In the genomic region with DNA sequence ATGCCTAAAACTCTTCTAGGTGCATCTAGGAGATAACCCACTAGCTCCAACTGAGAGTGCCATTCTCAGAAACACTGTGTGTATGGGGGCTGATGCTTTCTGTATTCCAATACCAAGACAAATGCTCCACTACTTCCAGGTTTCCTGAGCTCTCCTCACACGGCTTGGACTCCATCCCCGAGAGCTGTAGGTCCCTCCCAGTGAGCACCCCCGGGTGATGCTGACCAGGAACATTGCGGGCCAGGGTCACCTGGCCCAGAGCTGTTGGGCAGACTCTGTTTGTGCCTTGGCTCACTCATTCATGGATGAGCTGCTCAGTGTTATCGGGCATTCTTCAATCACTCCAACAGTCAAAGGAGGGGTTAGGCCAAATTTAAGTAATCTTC, we compare ENCODE assay signal across 9 cellular contexts. TPM values are rescaled to one million over a fixed set of nuclear protein-coding genes. Genes with fewer than 3 reads are reported as not detected.
DNase-seq lines count a peak whose midpoint lies in the region; ATAC-seq and TF ChIP-seq lines count a peak whose summit lies in the region.
"Had no signal": no experiment of that assay in that cellular context is flagged by ENCODE, and none has a peak within 500 bp of the region (broad histone marks: within the 10 kb centered on the region; RNA-seq: fewer than 3 reads in every experiment).

No MANE protein-coding gene starts in this region.

- no peaks in the 10 kb centered on the region for H3K9me3 ChIP-seq in MM.1S (replicated peaks; ENCODE audit: insufficient read depth, low read length)
- no peaks in the 10 kb centered on the region for H3K9me3 ChIP-seq in colonic mucosa
- no peaks in the 10 kb centered on the region for H3K9me3 ChIP-seq in naive thymus-derived CD4-positive, alpha-beta T cell (ENCODE audit: control insufficient read depth in 2 of 3, low read length in 3 of 3)

- H3K9me3 Mint-ChIP-seq in naive thymus-derived CD4-positive, alpha-beta T cell, result peaks cover 0 to 2% (median 0%) of the 10 kb centered on the region in 11 donors
- no peaks in the 10 kb centered on the region for H3K9me3 Mint-ChIP-seq in type B pancreatic cell

- H3K27me3 ChIP-seq in MM.1S (replicated peaks; ENCODE audit: insufficient read depth, low read length) (peaks cover 43% of the 10 kb centered on the region), colonic mucosa (no peaks in the 10 kb centered on the region)
- no peaks in the 10 kb centered on the region for H3K27me3 ChIP-seq in naive thymus-derived CD4-positive, alpha-beta T cell (ENCODE audit: control insufficient read depth in 2 of 2, insufficient read depth in 2 of 2, low read length in 2 of 2)

- H3K4me2 ChIP-seq in MM.1S (ENCODE audit: low read depth, low read length), result 0 out of 2 replicates have a peak overlapping the region, but pooled peaks have one; percentile 30

- peaks cover 0 to 48% (median 0%) of the 10 kb centered on the region in 5 donors for H3K27me3 Mint-ChIP-seq in naive thymus-derived CD4-positive, alpha-beta T cell
- no peaks in the 10 kb centered on the region for H3K27me3 Mint-ChIP-seq in type B pancreatic cell

- H3K36me3 Mint-ChIP-seq in naive thymus-derived CD4-positive, alpha-beta T cell, result no peaks in the 10 kb centered on the region
- no peaks in the 10 kb centered on the region for H3K36me3 Mint-ChIP-seq in type B pancreatic cell

- H3K27ac ChIP-seq in MM.1S (ENCODE audit: low read length), result no peak overlapping the region
- peak overlapping the region; percentile 70 for H3K27ac ChIP-seq in colonic mucosa
- H3K27ac ChIP-seq in naive thymus-derived CD4-positive, alpha-beta T cell (ENCODE audit: low read depth, low read length), result no peak overlapping the region

- H3K9me2 ChIP-seq in MM.1S (replicated peaks; ENCODE audit: insufficient read depth, low read length), result no peaks in the 10 kb centered on the region

- H4K20me1 ChIP-seq in MM.1S (ENCODE audit: insufficient read depth, low read length), result no peaks in the 10 kb centered on the region

- peaks cover 34% of the 10 kb centered on the region for H3F3A ChIP-seq in MM.1S (ENCODE audit: insufficient read depth, low read length)

- no peak overlapping the region for H3K4me3 ChIP-seq in MM.1S (ENCODE audit: low read length)
- H3K4me3 ChIP-seq in colonic mucosa, result no peak overlapping the region
- H3K4me3 ChIP-seq in naive thymus-derived CD4-positive, alpha-beta T cell (ENCODE audit: low read length), result no peak overlapping the region

- ATAC-seq in naive thymus-derived CD4-positive, alpha-beta T cell, result no peak
- ATAC-seq in HG02885 (IDR thresholded peaks at IDR 0.05; ENCODE audit: poor library complexity, unreplicated experiment), result no peak
- no peak for ATAC-seq in GM18867 (IDR thresholded peaks at IDR 0.05; ENCODE audit: unreplicated experiment)

- no peaks in the 10 kb centered on the region for H3K79me2 ChIP-seq in MM.1S (ENCODE audit: low read length)

- DNase-seq in MM.1S, result no peak
- DNase-seq in colonic mucosa, result no peak
- no peak for DNase-seq in naive thymus-derived CD4-positive, alpha-beta T cell
- DNase-seq in type B pancreatic cell (ENCODE audit: extremely low spot score, unreplicated experiment), result no peak
- no peak for DNase-seq in medulla oblongata (ENCODE audit: extremely low spot score)
- no peak for DNase-seq in D341Med (ENCODE audit: low spot score)
- DNase-seq: stimulated activated CD8-positive, alpha-beta memory T cell treated with anti-CD3 and anti-CD28 coated beads, Interleukin-4, amount 100 ng/mL, for 48 hours had no signal

- CTCF ChIA-PET in naive thymus-derived CD4-positive, alpha-beta T cell (lab: Charles Lee), result interaction anchor here (0.6 to 1.2 kb wide), 2 partner anchors 73 to 115 kb away, joined by 3 read pairs; no protein-coding TSS in a partner anchor

- TF ChIP-seq CTCF in MM.1S (IDR thresholded peaks at IDR 0.05; ENCODE audit: low read length), result no peak
- TF ChIP-seq CTCF in colonic mucosa (IDR thresholded peaks at IDR 0.05), result no peak
- no peak for TF ChIP-seq CTCF in type B pancreatic cell (conservative IDR thresholded peaks at IDR 0.05)

- peaks cover 25 to 48% (median 34%) of the 10 kb centered on the region in 7 donors for H3K4me1 Mint-ChIP-seq in naive thymus-derived CD4-positive, alpha-beta T cell
- H3K4me1 Mint-ChIP-seq in type B pancreatic cell (ENCODE audit: unreplicated experiment), result peaks cover 65% of the 10 kb centered on the region

- POLR2A ChIA-PET in naive thymus-derived CD4-positive, alpha-beta T cell (lab: Charles Lee), result interaction anchor here (0.5 to 0.9 kb wide), 2 partner anchors 19 to 40 kb away, joined by 3 read pairs; a partner anchor contains a TSS

- H3K36me3 ChIP-seq in MM.1S (replicated peaks; ENCODE audit: insufficient read depth, low read length) (no peaks in the 10 kb centered on the region), colonic mucosa (no peaks in the 10 kb centered on the region)
- H3K36me3 ChIP-seq in naive thymus-derived CD4-positive, alpha-beta T cell (ENCODE audit: control insufficient read depth in 2 of 3, insufficient read depth in 3 of 3, low read length in 3 of 3), result no peaks in the 10 kb centered on the region

- H3K4me3 Mint-ChIP-seq in naive thymus-derived CD4-positive, alpha-beta T cell, result peak overlapping the region in 7 of 10 donors; percentile 2 to 55 (median 7)
- peak overlapping the region; percentile 54 for H3K4me3 Mint-ChIP-seq in type B pancreatic cell

- peaks cover 33% of the 10 kb centered on the region for H3K4me1 ChIP-seq in MM.1S (ENCODE audit: low read length)
- peaks cover 6% of the 10 kb centered on the region for H3K4me1 ChIP-seq in colonic mucosa
- peaks cover 6 to 9% of the 10 kb centered on the region in 2 donors for H3K4me1 ChIP-seq in naive thymus-derived CD4-positive, alpha-beta T cell (ENCODE audit: control insufficient read depth in 2 of 2, insufficient read depth in 2 of 2, low read length in 2 of 2)

- H3K9ac ChIP-seq in MM.1S (ENCODE audit: low read length) (no peak overlapping the region), colonic mucosa (ENCODE audit: low read depth in 2 of 2, low read length in 2 of 2) (peak overlapping the region in 1 of 2 donors; percentile 23)

- H3K27ac Mint-ChIP-seq in naive thymus-derived CD4-positive, alpha-beta T cell, result peak overlapping the region in 3 of 9 donors; percentile 3 to 58 (median 35)
- peak overlapping the region; percentile 94 for H3K27ac Mint-ChIP-seq in type B pancreatic cell

- intact Hi-C loops in colonic mucosa (cut with DNase I), result no loop called here
- intact Hi-C loops in naive thymus-derived CD4-positive, alpha-beta T cell (cut with micrococcal nuclease), result loop anchor here (5.0 to 10.0 kb wide), 2 partner anchors 39 to 53 kb away; a partner anchor contains a TSS

- no peak overlapping the region for H2AFZ ChIP-seq in MM.1S (ENCODE audit: low read length)

RNA-seq across cellular contexts. Expression of a gene that starts 7.0 kb away (rescaled TPM):
- total RNA-seq in colonic mucosa, result 10 to 100 TPM; 14.7 to 15.2 TPM
- total RNA-seq in naive thymus-derived CD4-positive, alpha-beta T cell, result 1 to 10 TPM in 3 of 5 experiments, under 1 TPM in 2; 0.10 to 7.7 (median 1.0) TPM
- not detected for polyA plus RNA-seq in naive thymus-derived CD4-positive, alpha-beta T cell
- total RNA-seq in type B pancreatic cell (ENCODE audit: low replicate concordance), result 29.8 and 31.3 TPM in 2 replicates

RNA-seq across cellular contexts. Expression of a gene that starts 39.9 kb away (rescaled TPM):
- total RNA-seq in colonic mucosa, result 10 to 100 TPM; 35.7 to 52.8 TPM
- total RNA-seq in naive thymus-derived CD4-positive, alpha-beta T cell, result 10 to 100 TPM; 43.2 to 81.9 (median 46.3) TPM
- 10 to 100 TPM; 47.6 to 51.2 TPM for polyA plus RNA-seq in naive thymus-derived CD4-positive, alpha-beta T cell
- 53.3 and 73.2 TPM in 2 replicates for total RNA-seq in type B pancreatic cell (ENCODE audit: low replicate concordance)

RNA-seq across cellular contexts. Expression of a gene that starts 58.9 kb away (rescaled TPM):
- total RNA-seq in colonic mucosa, result 100 to 1,000 TPM; 173 to 315 TPM
- total RNA-seq in naive thymus-derived CD4-positive, alpha-beta T cell, result 100 to 1,000 TPM; 115 to 362 (median 249) TPM
- polyA plus RNA-seq in naive thymus-derived CD4-positive, alpha-beta T cell, result 10 to 100 TPM; 48.7 to 49.3 TPM
- total RNA-seq in type B pancreatic cell (ENCODE audit: low replicate concordance), result 200 and 306 TPM in 2 replicates
